1 cellular context compared by ENCODE assay signal in genomic region chr1:2134232-2134603, GRCh38.
TF ChIP-seq lines count a peak whose summit lies in the region.

No MANE protein-coding gene starts in this region.

TF ChIP-seq in GM23338, 12 proteins besides CTCF, POLR2A, EP300 and RAD21:
- TF ChIP-seq ZNF462 (CRISPR knock-in tag; IDR thresholded peaks at IDR 0.05) (no peak), CREB1 (CRISPR knock-in tag; IDR thresholded peaks at IDR 0.05; ENCODE audit: low read depth) (no peak), REST (IDR thresholded peaks at IDR 0.05; ENCODE audit: unreplicated experiment) (no peak), JUNB (IDR thresholded peaks at IDR 0.05; ENCODE audit: unreplicated experiment) (no peak), EZH2phosphoT487 (IDR thresholded peaks at IDR 0.05; ENCODE audit: unreplicated experiment) (no peak), EZH2 (IDR thresholded peaks at IDR 0.05; ENCODE audit: low read depth, unreplicated experiment) (no peak), POLR2AphosphoS5 (IDR thresholded peaks at IDR 0.05; ENCODE audit: low read depth) (no peak), ZNF114 (CRISPR knock-in tag; IDR thresholded peaks at IDR 0.05) (no peak), ZNF331 (CRISPR knock-in tag; IDR thresholded peaks at IDR 0.05; ENCODE audit: low read depth) (no peak), STAT1 (IDR thresholded peaks at IDR 0.05; ENCODE audit: unreplicated experiment) (no peak), NANOG (IDR thresholded peaks at IDR 0.05; ENCODE audit: borderline replicate concordance) (no peak)
- TF ChIP-seq, protein P1, sequence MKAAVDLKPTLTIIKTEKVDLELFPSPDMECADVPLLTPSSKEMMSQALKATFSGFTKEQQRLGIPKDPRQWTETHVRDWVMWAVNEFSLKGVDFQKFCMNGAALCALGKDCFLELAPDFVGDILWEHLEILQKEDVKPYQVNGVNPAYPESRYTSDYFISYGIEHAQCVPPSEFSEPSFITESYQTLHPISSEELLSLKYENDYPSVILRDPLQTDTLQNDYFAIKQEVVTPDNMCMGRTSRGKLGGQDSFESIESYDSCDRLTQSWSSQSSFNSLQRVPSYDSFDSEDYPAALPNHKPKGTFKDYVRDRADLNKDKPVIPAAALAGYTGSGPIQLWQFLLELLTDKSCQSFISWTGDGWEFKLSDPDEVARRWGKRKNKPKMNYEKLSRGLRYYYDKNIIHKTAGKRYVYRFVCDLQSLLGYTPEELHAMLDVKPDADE (IDR thresholded peaks at IDR 0.05), result no peak
TF ChIP-seq in GM23338: peak in this region for 0.
